Comparison of ENCODE assay signal across 26 cellular contexts in genomic region chr22:45425101-45425500, GRCh38. TPM values are rescaled to one million over a fixed set of nuclear protein-coding genes. Genes with fewer than 3 reads are reported as not detected.
DNase-seq lines count a peak whose midpoint lies in the region; ATAC-seq, FAIRE-seq and TF ChIP-seq lines count a peak whose summit lies in the region.
"Had no signal": no experiment of that assay in that cellular context is flagged by ENCODE, and none has a peak within 500 bp of the region (broad histone marks: within the 10 kb centered on the region; RNA-seq: fewer than 3 reads in every experiment).

No MANE protein-coding gene starts in this region.

- H3K4me1 ChIP-seq in right atrium auricular region (no peaks in the 10 kb centered on the region), kidney (ENCODE audit: control insufficient read depth in 1 of 2, insufficient read depth in 1 of 2, low read depth in 1 of 2, low read length in 2 of 2) (no peaks in the 10 kb centered on the region), neural progenitor cell (no peaks in the 10 kb centered on the region), tibial nerve (no peaks in the 10 kb centered on the region)

- H3F3A ChIP-seq in neural progenitor cell (ENCODE audit: low read depth): no peaks in the 10 kb centered on the region

- no peak overlapping the region for H3K4me3 Mint-ChIP-seq in neural progenitor cell
- H3K4me3 Mint-ChIP-seq: activated CD8-positive, alpha-beta T cell treated with anti-CD3 and anti-CD28 coated beads for 36 hours; activated naive CD8-positive, alpha-beta T cell; IgD-negative memory B cell; T-helper 17 cell had no signal

- no peaks in the 10 kb centered on the region for H3K79me2 ChIP-seq in neural progenitor cell (ENCODE audit: low read depth)

- FAIRE-seq in kidney (lab: Jason Lieb, UNC): no peak
- FAIRE-seq: endothelial cell of umbilical vein, GM12878 had no signal

- TF ChIP-seq POLR2A in tibial nerve (IDR thresholded peaks at IDR 0.05): no peak

- no peaks in the 10 kb centered on the region for H4K20me1 ChIP-seq in neural progenitor cell (ENCODE audit: low read depth)
- H4K20me1 ChIP-seq: BLaER1 treated with 17β-estradiol and CSF1 and Interleukin-3, amounts not matched to agents 10 nM and 100 nM had no signal

- H3K4me3 ChIP-seq in right atrium auricular region: no peak overlapping the region
- H3K4me3 ChIP-seq in choroid plexus epithelial cell (ENCODE audit: low read depth, low read length): no peak overlapping the region
- H3K4me3 ChIP-seq in kidney (ENCODE audit: low read length in 2 of 2): no peak overlapping the region
- no peak overlapping the region for H3K4me3 ChIP-seq in neural progenitor cell
- H3K4me3 ChIP-seq in tibial nerve: no peak overlapping the region
- H3K4me3 ChIP-seq: BLaER1 treated with 17β-estradiol and CSF1 and Interleukin-3, amounts not matched to agents 10 nM and 100 nM; GM12878; mucosa of descending colon; upper lobe of left lung had no signal

- peaks cover 10% of the 10 kb centered on the region for H3K36me3 Mint-ChIP-seq in neural progenitor cell
- H3K36me3 Mint-ChIP-seq: activated naive CD8-positive, alpha-beta T cell had no signal

- 57 to 67% methylated on average over 5 of the region's 5 CpGs for WGBS in tibial nerve, 2 donors

- no peak overlapping the region for H3K4me2 ChIP-seq in neural progenitor cell

- H3K27ac ChIP-seq in right atrium auricular region: no peak overlapping the region
- no peak overlapping the region for H3K27ac ChIP-seq in kidney (ENCODE audit: low read depth in 2 of 2, low read length in 2 of 2)
- H3K27ac ChIP-seq in neural progenitor cell: no peak overlapping the region
- no peak overlapping the region for H3K27ac ChIP-seq in tibial nerve
- H3K27ac ChIP-seq: upper lobe of left lung had no signal

- H3K36me3 ChIP-seq in right atrium auricular region (no peaks in the 10 kb centered on the region), kidney (ENCODE audit: control insufficient read depth in 1 of 2, insufficient read depth in 2 of 2, low read length in 2 of 2) (no peaks in the 10 kb centered on the region), neural progenitor cell (no peaks in the 10 kb centered on the region), tibial nerve (no peaks in the 10 kb centered on the region)
- H3K36me3 ChIP-seq: BLaER1 treated with 17β-estradiol and CSF1 and Interleukin-3, amounts not matched to agents 10 nM and 100 nM; upper lobe of left lung had no signal

- no peaks in the 10 kb centered on the region for H3K27me3 ChIP-seq in right atrium auricular region
- no peaks in the 10 kb centered on the region for H3K27me3 ChIP-seq in neural progenitor cell
- H3K27me3 ChIP-seq in tibial nerve: no peaks in the 10 kb centered on the region
- H3K27me3 ChIP-seq: upper lobe of left lung had no signal

- H3K9ac ChIP-seq in kidney (ENCODE audit: low read length in 2 of 2) (no peak overlapping the region), neural progenitor cell (no peak overlapping the region)
- H3K9ac ChIP-seq: BLaER1 treated with 17β-estradiol and CSF1 and Interleukin-3, amounts not matched to agents 10 nM and 100 nM had no signal

- H2AFZ ChIP-seq in neural progenitor cell (replicated peaks): no peak overlapping the region

- ATAC-seq in Right ventricle myocardium superior (ENCODE audit: poor library complexity): no peak
- ATAC-seq: activated CD8-positive, alpha-beta T cell treated with anti-CD3 and anti-CD28 coated beads for 36 hours; GM12878; mucosa of descending colon; stimulated activated naive CD8-positive, alpha-beta T cell treated with anti-CD3 and anti-CD28 coated beads, Interleukin-15, Interleukin-2, amounts not matched to agents 100 U/mL and 50 U/mL, for 24 hours; T-helper 17 cell had no signal

- TF ChIP-seq CTCF in right atrium auricular region (IDR thresholded peaks at IDR 0.05): no peak
- no peak for TF ChIP-seq CTCF in choroid plexus epithelial cell (conservative IDR thresholded peaks at IDR 0.05; ENCODE audit: low read depth, low read length)
- no peak for TF ChIP-seq CTCF in kidney (IDR thresholded peaks at IDR 0.05; ENCODE audit: borderline replicate concordance, extremely low read depth, insufficient read depth)
- no peak for TF ChIP-seq CTCF in neural progenitor cell (IDR thresholded peaks at IDR 0.05)
- TF ChIP-seq CTCF in tibial nerve (IDR thresholded peaks at IDR 0.05): no peak

- H3K27ac Mint-ChIP-seq in neural progenitor cell: no peak overlapping the region
- H3K27ac Mint-ChIP-seq: activated CD8-positive, alpha-beta T cell treated with anti-CD3 and anti-CD28 coated beads for 36 hours; activated naive CD8-positive, alpha-beta T cell; IgD-negative memory B cell; T-helper 17 cell had no signal

- H3K27me3 Mint-ChIP-seq in neural progenitor cell (ENCODE audit: insufficient read depth, low read depth): peaks cover 11% of the 10 kb centered on the region
- H3K27me3 Mint-ChIP-seq: activated CD8-positive, alpha-beta T cell treated with anti-CD3 and anti-CD28 coated beads for 36 hours; activated naive CD8-positive, alpha-beta T cell had no signal

- no peak for TF ChIP-seq EP300 in tibial nerve (IDR thresholded peaks at IDR 0.05)

- H3K9me3 ChIP-seq in right atrium auricular region: no peaks in the 10 kb centered on the region
- peaks cover 0 to 3% of the 10 kb centered on the region in 2 donors for H3K9me3 ChIP-seq in kidney (ENCODE audit: control insufficient read depth in 1 of 2, low read length in 2 of 2)
- H3K9me3 ChIP-seq in neural progenitor cell (ENCODE audit: low read depth): no peaks in the 10 kb centered on the region
- peaks cover 0 to 4% (median 0%) of the 10 kb centered on the region in 4 donors for H3K9me3 ChIP-seq in tibial nerve
- H3K9me3 ChIP-seq: mucosa of descending colon had no signal

- intact Hi-C loops in Right ventricle myocardium superior (cut with DNase I) (no loop called here), kidney (cut with DNase I) (no loop called here)

- H3K9me3 Mint-ChIP-seq in neural progenitor cell: peaks cover 6% of the 10 kb centered on the region
- H3K9me3 Mint-ChIP-seq: activated CD8-positive, alpha-beta T cell treated with anti-CD3 and anti-CD28 coated beads for 36 hours; IgD-negative memory B cell had no signal

- H3K4me1 Mint-ChIP-seq in neural progenitor cell: peaks cover 4% of the 10 kb centered on the region

- DNase-seq in right atrium auricular region (ENCODE audit: low spot score) (peak; percentile 28), Right ventricle myocardium superior (no peak), choroid plexus epithelial cell (ENCODE audit: low read depth) (peak; percentile 47), kidney (peak; percentile 13), ureter (ENCODE audit: low spot score) (peak; percentile 37), hippocampal formation (lab: John Stamatoyannopoulos, UW) (no peak), neural progenitor cell (ENCODE audit: low spot score) (no peak), tibial nerve (ENCODE audit: low spot score in 2 of 2) (no peak)
- DNase-seq: activated CD8-positive, alpha-beta T cell treated with anti-CD3 and anti-CD28 coated beads for 36 hours; cortex of kidney; DMS 273 treated with DMSO at 0.1 percent for 48 hours; GDM1; mucosa of descending colon; NCI-H774; occipital lobe; stimulated activated CD4-positive, alpha-beta T cell treated with anti-CD3 and anti-CD28 coated beads, Interleukin-2, amount 100 ng/mL, for 24 hours; stimulated activated naive CD8-positive, alpha-beta T cell treated with anti-CD3 and anti-CD28 coated beads, Interleukin-15, Interleukin-2, amounts not matched to agents 100 U/mL and 50 U/mL, for 24 hours; T-helper 17 cell; upper lobe of left lung had no signal

RNA-seq across cellular contexts. Expression of gene RIBC2, which starts 11.6 kb away (rescaled TPM):
- total RNA-seq in right atrium auricular region (not detected), Right ventricle myocardium superior (not detected), kidney (1.0 TPM), ureter (2.1 TPM), neural progenitor cell (ENCODE audit: low replicate concordance) (0.59 and 2.0 TPM in 2 replicates), tibial nerve (under 1 TPM in 1 of 4 donors, not detected in 3; 0.42 TPM)
- polyA plus RNA-seq in kidney (ENCODE audit: insufficient read depth, low read depth, low replicate concordance): not detected
- total RNA-seq: A172, GM12878, occipital lobe had no signal
- polyA plus RNA-seq: IgD-negative memory B cell had no signal

RNA-seq across cellular contexts. Expression of gene SMC1B, which starts 11.7 kb away (rescaled TPM):
- total RNA-seq in right atrium auricular region: not detected
- not detected for total RNA-seq in Right ventricle myocardium superior
- total RNA-seq in kidney: not detected
- not detected for polyA plus RNA-seq in kidney (ENCODE audit: insufficient read depth, low read depth, low replicate concordance)
- total RNA-seq in ureter: 0.21 TPM
- 0.06 and 0.09 TPM in 2 replicates for total RNA-seq in neural progenitor cell (ENCODE audit: low replicate concordance)
- not detected for total RNA-seq in tibial nerve
- total RNA-seq: A172, GM12878, lower leg skin, mucosa of descending colon, upper lobe of left lung had no signal
- polyA plus RNA-seq: endothelial cell of umbilical vein, GM12878, IgD-negative memory B cell had no signal

Comparison
In these comparisons a context has a peak if more than half of its experiments do, and no peak if none do; other contexts are left out.
1. DNase-seq: peak in right atrium auricular region (single experiment), choroid plexus epithelial cell (single experiment), kidney (single experiment) and ureter (single experiment); none in Right ventricle myocardium superior (single experiment), hippocampal formation (0 of 2), neural progenitor cell (single experiment) and tibial nerve (0 of 2).